18 cellular contexts compared by ENCODE assay signal in the genomic region with DNA sequence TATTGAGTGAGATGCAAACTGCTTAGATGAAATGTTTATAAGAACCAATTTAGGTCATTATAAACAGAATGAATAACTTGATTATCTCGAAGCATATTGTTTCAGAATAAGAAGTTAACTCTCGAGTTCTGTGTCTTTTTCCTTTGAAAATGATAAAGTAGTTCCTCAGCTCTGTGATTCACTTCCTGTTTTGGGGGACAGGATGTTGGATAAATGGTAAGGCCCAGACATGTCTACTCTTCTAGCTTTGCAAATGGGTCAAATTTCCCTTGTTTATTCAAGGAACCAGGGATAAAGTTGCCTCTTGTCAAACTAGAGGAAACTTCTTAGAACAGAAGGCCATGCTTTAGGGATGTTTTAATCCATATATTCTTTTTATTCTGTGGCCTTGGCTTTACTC.
DNase-seq lines count a peak whose midpoint lies in the region; ATAC-seq and TF ChIP-seq lines count a peak whose summit lies in the region.
"Had no signal": no experiment of that assay in that cellular context is flagged by ENCODE, and none has a peak within 500 bp of the region (broad histone marks: within the 10 kb centered on the region; RNA-seq: fewer than 3 reads in every experiment).

No MANE protein-coding gene starts in this region.

- WGBS in mesodermal cell (ENCODE audit: insufficient coverage in 2 of 2), 2 experiments: 67 to 85% methylated on average over 2 of the region's 2 CpGs

- peak overlapping the region; percentile 36 for H3K27ac ChIP-seq in mesodermal cell (ENCODE audit: low read depth, low read length, severe bottlenecking)
- H3K27ac ChIP-seq: 22Rv1, parathyroid adenoma, spleen had no signal

- H3K9me3 ChIP-seq in mesodermal cell (ENCODE audit: control insufficient read depth, low read length): no peaks in the 10 kb centered on the region
- H3K9me3 ChIP-seq: spleen had no signal

- peaks cover 32% of the 10 kb centered on the region for H3K4me1 ChIP-seq in mesodermal cell (ENCODE audit: control insufficient read depth, insufficient read depth, low read length, poor library complexity, severe bottlenecking)

- TF ChIP-seq CTCF in choroid plexus epithelial cell (conservative IDR thresholded peaks at IDR 0.05; ENCODE audit: low read depth, low read length): no peak

- DNase-seq in DMS53 (lab: John Stamatoyannopoulos, UW) (peak; percentile 17), DMS53 treated with DMSO at 0.1 percent for 48 hours (lab: John Stamatoyannopoulos, UW; ENCODE audit: unreplicated experiment) (no peak), MV-4-11 (lab: John Stamatoyannopoulos, UW) (peak; percentile 54), choroid plexus epithelial cell (ENCODE audit: low read depth) (peak; percentile 41), iPS-NIHi11 (ENCODE audit: low spot score) (no peak)
- no peak for DNase-seq in activated CD8-positive, alpha-beta memory T cell treated with anti-CD3 and anti-CD28 coated beads, Interleukin-2, amount 50 U/mL, for 4 hours
- DNase-seq in stimulated activated naive CD8-positive, alpha-beta T cell treated with anti-CD3 and anti-CD28 coated beads, Interleukin-15, Interleukin-2, amounts not matched to agents 100 U/mL and 50 U/mL, for 24 hours: no peak
- DNase-seq: activated B cell treated with CpG ODN at 0.5 μM for 24 hours; activated gamma-delta T cell; amygdala; CD4-positive, alpha-beta T cell; left cardiac atrium; NCI-H146; spleen; stimulated activated naive B cell treated with anti-CD40 and anti-IgM and Interleukin-4, amounts not matched to agents 10 μg/mL and 1 μg/mL and 100 μg/mL, for 72 hours had no signal

- ATAC-seq in stimulated activated naive CD8-positive, alpha-beta T cell treated with anti-CD3 and anti-CD28 coated beads, Interleukin-15, Interleukin-2, amounts not matched to agents 100 U/mL and 50 U/mL, for 24 hours: no peak
- ATAC-seq: stimulated activated naive B cell treated with anti-CD40 and anti-IgM and Interleukin-4, amounts not matched to agents 10 μg/mL and 1 μg/mL and 100 μg/mL, for 72 hours had no signal

- no peak overlapping the region for H3K4me3 ChIP-seq in choroid plexus epithelial cell (ENCODE audit: low read depth, low read length)
- H3K4me3 ChIP-seq in mesodermal cell (ENCODE audit: extremely low read depth, insufficient read depth, low read length, poor library complexity, severe bottlenecking): no peak overlapping the region
- H3K4me3 ChIP-seq: spleen had no signal

- H3K36me3 ChIP-seq in mesodermal cell (ENCODE audit: control insufficient read depth, insufficient read depth, low read length): no peaks in the 10 kb centered on the region
- H3K36me3 ChIP-seq: spleen had no signal

Comparison
In these comparisons a context has a peak if more than half of its experiments do, and no peak if none do; other contexts are left out.
1. DNase-seq: peak in DMS53 (single experiment), MV-4-11 (single experiment) and choroid plexus epithelial cell (single experiment); none in DMS53 treated with DMSO at 0.1 percent for 48 hours (single experiment), activated CD8-positive, alpha-beta memory T cell treated with anti-CD3 and anti-CD28 coated beads, Interleukin-2, amount 50 U/mL, for 4 hours (single experiment), stimulated activated naive CD8-positive, alpha-beta T cell treated with anti-CD3 and anti-CD28 coated beads, Interleukin-15, Interleukin-2, amounts not matched to agents 100 U/mL and 50 U/mL, for 24 hours (single experiment) and iPS-NIHi11 (single experiment).